Comparison of ENCODE assay signal across 1 cellular context in the genomic region with DNA sequence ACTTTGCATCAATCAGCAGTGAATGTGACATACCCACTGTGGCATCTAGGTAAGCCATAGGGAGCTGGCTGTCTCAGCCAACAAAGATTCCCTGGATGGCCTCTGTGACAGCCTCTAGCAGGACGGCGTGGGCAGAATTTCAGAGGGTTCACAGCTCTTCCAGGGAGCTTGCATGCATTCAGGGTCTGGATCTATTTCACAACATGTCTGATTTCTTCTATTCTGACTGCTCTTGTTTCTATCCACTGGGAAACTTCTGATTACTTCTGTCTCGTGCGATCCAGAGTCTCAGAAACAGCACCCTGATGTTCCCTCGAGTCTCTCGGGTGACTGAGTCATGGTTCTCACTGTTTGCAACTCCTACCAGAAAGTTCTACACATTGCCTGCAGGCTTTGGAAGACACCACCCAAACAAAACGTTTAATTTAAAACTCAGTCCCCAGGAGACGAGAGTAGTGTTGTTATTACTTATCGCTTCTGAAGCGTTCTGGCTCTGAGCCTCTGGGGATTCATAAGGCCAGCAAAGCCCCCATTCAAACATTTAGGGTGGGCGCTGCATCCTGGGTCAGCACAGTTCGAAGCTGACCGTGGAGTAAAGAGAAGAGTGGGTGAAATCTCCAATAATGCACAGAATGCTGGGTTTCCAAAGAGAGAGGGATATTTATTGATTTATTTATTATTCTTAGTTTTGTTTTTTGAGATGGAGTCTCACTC.
TF ChIP-seq lines count a peak whose summit lies in the region.

No MANE protein-coding gene starts in this region.

TF ChIP-seq in A549, 52 proteins besides CTCF, POLR2A, EP300 and RAD21 (continued from another document):
- no peak for TF ChIP-seq CHD4 (IDR thresholded peaks at IDR 0.05; ENCODE audit: borderline replicate concordance)
